ENCODE assay signal across 11 cellular contexts in the genomic region with DNA sequence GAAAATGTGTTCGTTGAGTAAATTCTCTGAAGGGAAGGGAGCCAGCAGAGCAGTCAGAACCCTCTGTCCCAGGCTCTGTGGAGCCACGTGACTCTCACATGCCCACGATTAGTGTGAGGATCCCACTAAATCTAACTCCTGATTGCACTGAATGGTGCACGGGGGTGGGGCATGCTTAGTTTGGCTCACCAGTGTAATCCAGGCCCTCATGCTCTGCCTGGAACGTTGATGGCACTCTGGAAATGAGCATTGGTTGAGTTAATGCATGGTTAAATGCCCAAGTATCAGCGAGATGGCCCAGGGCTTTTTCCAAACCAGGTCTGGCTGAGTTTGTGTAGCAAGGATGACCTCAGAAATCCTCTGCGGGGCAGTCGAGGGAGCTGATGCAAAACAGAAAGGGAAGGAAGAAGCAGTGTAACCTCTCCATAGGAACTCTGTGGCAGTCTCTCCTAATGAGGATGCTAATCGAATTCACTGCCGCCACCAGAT.
DNase-seq lines count a peak whose midpoint lies in the region; ATAC-seq and TF ChIP-seq lines count a peak whose summit lies in the region.
"Had no signal": no experiment of that assay in that cellular context is flagged by ENCODE, and none has a peak within 500 bp of the region (broad histone marks: within the 10 kb centered on the region; RNA-seq: fewer than 3 reads in every experiment).

No MANE protein-coding gene starts in this region.

- no peak for ATAC-seq in HG02981 (IDR thresholded peaks at IDR 0.05; ENCODE audit: unreplicated experiment)
- no peak for ATAC-seq in effector memory CD8-positive, alpha-beta T cell (replicated peaks)

- peaks cover 6% of the 10 kb centered on the region; the same call in 1 of the 2 replicates for H3K27me3 ChIP-seq in OCI-LY1 (ENCODE audit: insufficient read depth, low read length)
- no peaks in the 10 kb centered on the region for H3K27me3 ChIP-seq in esophagus squamous epithelium
- no peaks in the 10 kb centered on the region for H3K27me3 ChIP-seq in mesendoderm (ENCODE audit: insufficient read depth, low read length, poor library complexity)

- TF ChIP-seq CTCF in OCI-LY1 (IDR thresholded peaks at IDR 0.05; ENCODE audit: low read length) (no peak), esophagus squamous epithelium (IDR thresholded peaks at IDR 0.05) (no peak), type B pancreatic cell (conservative IDR thresholded peaks at IDR 0.05) (peak; percentile 21)

- peak overlapping the region; percentile 21 for H3K4me3 Mint-ChIP-seq in type B pancreatic cell
- no peak overlapping the region for H3K4me3 Mint-ChIP-seq in effector memory CD8-positive, alpha-beta T cell
- H3K4me3 Mint-ChIP-seq: naive B cell had no signal

- H2AFZ ChIP-seq in OCI-LY1 (ENCODE audit: low read length), result no peak overlapping the region

- H3K79me2 ChIP-seq in OCI-LY1 (ENCODE audit: insufficient read depth, low read length), result no peaks in the 10 kb centered on the region
- no peaks in the 10 kb centered on the region for H3K79me2 ChIP-seq in mesendoderm (ENCODE audit: control insufficient read depth, insufficient read depth, low read length)

- H3K4me1 Mint-ChIP-seq in type B pancreatic cell (ENCODE audit: unreplicated experiment), result peaks cover 35% of the 10 kb centered on the region
- H3K4me1 Mint-ChIP-seq in effector memory CD8-positive, alpha-beta T cell (ENCODE audit: low read depth in 2 of 2), result peaks cover 0 to 2% of the 10 kb centered on the region in 2 donors

- no peak overlapping the region for H4K5ac ChIP-seq in mesendoderm (ENCODE audit: low read length)

- no peaks in the 10 kb centered on the region for H3K79me1 ChIP-seq in mesendoderm (ENCODE audit: low read length)

- no peaks in the 10 kb centered on the region for H3K36me3 Mint-ChIP-seq in type B pancreatic cell
- peaks cover 2% of the 10 kb centered on the region for H3K36me3 Mint-ChIP-seq in effector memory CD8-positive, alpha-beta T cell (ENCODE audit: insufficient read depth)
- H3K36me3 Mint-ChIP-seq: naive B cell had no signal

- no peak overlapping the region for H3K18ac ChIP-seq in mesendoderm (ENCODE audit: low read length)

- H2AK5ac ChIP-seq in mesendoderm (ENCODE audit: low read length), result no peak overlapping the region

- H3K4ac ChIP-seq in mesendoderm (ENCODE audit: low read depth, low read length), result no peak overlapping the region

- H3K9ac ChIP-seq in OCI-LY1 (ENCODE audit: low read length) (no peak overlapping the region), mesendoderm (ENCODE audit: low read length) (peak overlapping the region; percentile 5)

- no peaks in the 10 kb centered on the region for H4K20me1 ChIP-seq in OCI-LY1 (ENCODE audit: insufficient read depth, low read length)

- peaks cover 13% of the 10 kb centered on the region for H3K27me3 Mint-ChIP-seq in type B pancreatic cell
- H3K27me3 Mint-ChIP-seq in effector memory CD8-positive, alpha-beta T cell, result peaks cover 19 to 66% of the 10 kb centered on the region in 2 donors

- peak overlapping the region; percentile 6 for H3K27ac Mint-ChIP-seq in type B pancreatic cell
- no peak overlapping the region for H3K27ac Mint-ChIP-seq in effector memory CD8-positive, alpha-beta T cell

- H3K36me3 ChIP-seq in OCI-LY1 (ENCODE audit: insufficient read depth, low read length) (no peaks in the 10 kb centered on the region), esophagus squamous epithelium (no peaks in the 10 kb centered on the region), mesendoderm (ENCODE audit: control insufficient read depth, insufficient read depth, low read length) (no peaks in the 10 kb centered on the region)

- H2BK15ac ChIP-seq in mesendoderm (replicated peaks; ENCODE audit: low read depth), result no peak overlapping the region

- no peaks in the 10 kb centered on the region; the same call in 1 of the 2 replicates for H3K9me3 ChIP-seq in OCI-LY1 (ENCODE audit: low read length)
- no peaks in the 10 kb centered on the region for H3K9me3 ChIP-seq in esophagus squamous epithelium

- no peaks in the 10 kb centered on the region for H3F3A ChIP-seq in OCI-LY1 (ENCODE audit: insufficient read depth, low read length)

- peak overlapping the region; percentile 86 for H2BK5ac ChIP-seq in mesendoderm (ENCODE audit: low read length)

- 60 to 68% methylated on average over 9 to 10 of the region's 10 CpGs for whole genome bisulfite sequencing in esophagus squamous epithelium, 2 donors
- no CpG with 5 or more reads among the region's 10 CpGs for WGBS in mesendoderm (ENCODE audit: extremely low coverage, insufficient coverage, low lambda C conversion rate)

- H3K4me2 ChIP-seq in OCI-LY1 (ENCODE audit: low read length) (peak overlapping the region; percentile 23; the same call in 1 of the 2 replicates), mesendoderm (ENCODE audit: low read length) (no peak overlapping the region)

- intact Hi-C loops in esophagus squamous epithelium (cut with DNase I), result no loop called here

- H3K27ac ChIP-seq in OCI-LY1 (ENCODE audit: low read depth, low read length, poor library complexity, severe bottlenecking), result no peak overlapping the region
- H3K27ac ChIP-seq in esophagus squamous epithelium, result peak overlapping the region; percentile 1 to 78 (median 72)
- peak overlapping the region; percentile 10 for H3K27ac ChIP-seq in mesendoderm (ENCODE audit: low read depth, low read length)
- H3K27ac ChIP-seq: SK-N-MC had no signal

- no peak overlapping the region for H4K8ac ChIP-seq in mesendoderm (ENCODE audit: low read depth, low read length)

- DNase-seq in esophagus squamous epithelium (lab: John Stamatoyannopoulos, UW), result no peak
- DNase-seq in mesendoderm, result peak; percentile 88
- no peak for DNase-seq in type B pancreatic cell (ENCODE audit: extremely low spot score, unreplicated experiment)
- no peak for DNase-seq in 8988T
- DNase-seq in effector memory CD8-positive, alpha-beta T cell, result no peak
- no peak for DNase-seq in NCI-H524 (lab: John Stamatoyannopoulos, UW)
- DNase-seq: effector CD8-positive, alpha-beta T cell; naive B cell had no signal

- peak overlapping the region; percentile 84 for H3K56ac ChIP-seq in mesendoderm (ENCODE audit: low read length)

- H2BK120ac ChIP-seq in mesendoderm (ENCODE audit: low read depth, low read length), result no peak overlapping the region

- H3K9me2 ChIP-seq in OCI-LY1 (ENCODE audit: low read depth, low read length), result no peaks in the 10 kb centered on the region

- H3K9me3 Mint-ChIP-seq in type B pancreatic cell, result no peaks in the 10 kb centered on the region
- no peaks in the 10 kb centered on the region for H3K9me3 Mint-ChIP-seq in effector memory CD8-positive, alpha-beta T cell
- H3K9me3 Mint-ChIP-seq: naive B cell had no signal

- H3K4me1 ChIP-seq in OCI-LY1 (ENCODE audit: insufficient read depth, low read length, severe bottlenecking) (peaks cover 13% of the 10 kb centered on the region), esophagus squamous epithelium (peaks cover 0 to 34% (median 8%) of the 10 kb centered on the region in 3 donors), mesendoderm (ENCODE audit: control insufficient read depth, low read depth, low read length) (peaks cover 22% of the 10 kb centered on the region)

- H3K4me3 ChIP-seq in OCI-LY1 (ENCODE audit: low read depth, low read length, poor library complexity, severe bottlenecking) (no peak overlapping the region), esophagus squamous epithelium (no peak overlapping the region), mesendoderm (ENCODE audit: low read length) (no peak overlapping the region)
- H3K4me3 ChIP-seq: SK-N-MC had no signal

- H3K23ac ChIP-seq in mesendoderm (ENCODE audit: low read length), result no peak overlapping the region

- no peak for TF ChIP-seq POLR2A in esophagus squamous epithelium (IDR thresholded peaks at IDR 0.05)
